ENCODE assay signal across 18 cellular contexts in genomic region chr18:10404148-10404547, GRCh38. TPM values are rescaled to one million over a fixed set of nuclear protein-coding genes. Genes with fewer than 3 reads are reported as not detected.
DNase-seq lines count a peak whose midpoint lies in the region; ATAC-seq and TF ChIP-seq lines count a peak whose summit lies in the region.
"Had no signal": no experiment of that assay in that cellular context is flagged by ENCODE, and none has a peak within 500 bp of the region (broad histone marks: within the 10 kb centered on the region; RNA-seq: fewer than 3 reads in every experiment).

No MANE protein-coding gene starts in this region.

- ATAC-seq in lower lobe of right lung = peak; percentile 19 to 38

- 78% methylated on average over 9 of the region's 9 CpGs for WGBS in esophagus muscularis mucosa

- no peak overlapping the region for H3K9ac ChIP-seq in subcutaneous abdominal adipose tissue (ENCODE audit: low read length in 5 of 5)

- TF ChIP-seq EP300 in esophagus muscularis mucosa (IDR thresholded peaks at IDR 0.05) = no peak

- H3K9me3 ChIP-seq in WERI-Rb-1 (ENCODE audit: severe bottlenecking) = no peaks in the 10 kb centered on the region
- H3K9me3 ChIP-seq in esophagus muscularis mucosa = no peaks in the 10 kb centered on the region
- no peaks in the 10 kb centered on the region for H3K9me3 ChIP-seq in lower lobe of right lung
- no peaks in the 10 kb centered on the region for H3K9me3 ChIP-seq in subcutaneous abdominal adipose tissue (ENCODE audit: control insufficient read depth in 5 of 5, low read length in 5 of 5)
- H3K9me3 ChIP-seq: adrenal gland, tibial nerve had no signal

- DNase-seq in WERI-Rb-1 (no peak), esophagus muscularis mucosa (ENCODE audit: extremely low spot score) (no peak), lower lobe of right lung (no peak), T1000 (lab: John Stamatoyannopoulos, UW) (no peak), SW 1271 (lab: John Stamatoyannopoulos, UW) (no peak), kidney tubule cell (ENCODE audit: low spot score) (no peak)
- DNase-seq in stimulated activated naive CD4-positive, alpha-beta T cell (lab: John Stamatoyannopoulos, UW) = no peak
- DNase-seq: activated CD4-positive, alpha-beta T cell treated with anti-CD3 and anti-CD28 coated beads for 48 hours; activated CD8-positive, alpha-beta memory T cell treated with anti-CD3 and anti-CD28 coated beads, Interleukin-2, amount 50 U/mL, for 4 hours; activated effector memory CD4-positive, alpha-beta T cell treated with anti-CD3 and anti-CD28 coated beads, Interleukin-2, amount 50 U/mL, for 16 hours; adrenal gland; CD8-positive, alpha-beta memory T cell; cerebellar nuclear complex; naive B cell; NCI-H187; NCI-H345 had no signal

- H3K27me3 ChIP-seq in WERI-Rb-1 (ENCODE audit: insufficient read depth, low read depth, severe bottlenecking) (no peaks in the 10 kb centered on the region), esophagus muscularis mucosa (peaks cover 0 to 26% (median 0%) of the 10 kb centered on the region in 4 donors), lower lobe of right lung (ENCODE audit: low read depth) (no peaks in the 10 kb centered on the region), subcutaneous abdominal adipose tissue (ENCODE audit: control insufficient read depth in 5 of 5, insufficient read depth in 4 of 5, low read length in 5 of 5) (no peaks in the 10 kb centered on the region)
- H3K27me3 ChIP-seq: adrenal gland, tibial nerve had no signal

- no peak overlapping the region; the same call in 1 of the 2 replicates for H3K4me3 ChIP-seq in WERI-Rb-1 (ENCODE audit: low read depth, low read length)
- no peak overlapping the region for H3K4me3 ChIP-seq in esophagus muscularis mucosa
- no peak overlapping the region for H3K4me3 ChIP-seq in lower lobe of right lung
- H3K4me3 ChIP-seq in subcutaneous abdominal adipose tissue (ENCODE audit: low read depth in 1 of 5, low read length in 5 of 5) = peak overlapping the region in 1 of 5 donors; percentile 29
- H3K4me3 ChIP-seq: adrenal gland had no signal

- H3K36me3 ChIP-seq in WERI-Rb-1 (no peaks in the 10 kb centered on the region), esophagus muscularis mucosa (no peaks in the 10 kb centered on the region), lower lobe of right lung (no peaks in the 10 kb centered on the region), subcutaneous abdominal adipose tissue (ENCODE audit: control insufficient read depth in 5 of 5, insufficient read depth in 5 of 5, low read length in 5 of 5) (no peaks in the 10 kb centered on the region)
- H3K36me3 ChIP-seq: adrenal gland, tibial nerve had no signal

- intact Hi-C loops in esophagus muscularis mucosa (cut with DNase I) = no loop called here
- intact Hi-C loops in lower lobe of right lung (cut with DNase I) = no loop called here

- H3K4me1 ChIP-seq in esophagus muscularis mucosa (peaks cover 0 to 10% (median 4%) of the 10 kb centered on the region in 4 donors), lower lobe of right lung (peaks cover 38% of the 10 kb centered on the region), subcutaneous abdominal adipose tissue (ENCODE audit: control insufficient read depth in 5 of 5, insufficient read depth in 5 of 5, low read length in 5 of 5) (peaks cover 0 to 19% (median 5%) of the 10 kb centered on the region in 5 donors)
- H3K4me1 ChIP-seq: adrenal gland had no signal

- no peak for TF ChIP-seq CTCF in WERI-Rb-1 (IDR thresholded peaks at IDR 0.05; ENCODE audit: low read depth, low read length)
- no peak for TF ChIP-seq CTCF in esophagus muscularis mucosa (IDR thresholded peaks at IDR 0.05)
- TF ChIP-seq CTCF in lower lobe of right lung (IDR thresholded peaks at IDR 0.05) = no peak

- peak overlapping the region; percentile 70 for H3K27ac ChIP-seq in WERI-Rb-1
- H3K27ac ChIP-seq in esophagus muscularis mucosa (replicated peaks in 1 of 4) = peak overlapping the region in 3 of 4 donors; percentile 31 to 36 (median 35)
- H3K27ac ChIP-seq in lower lobe of right lung = peak overlapping the region; percentile 29
- H3K27ac ChIP-seq in subcutaneous abdominal adipose tissue (ENCODE audit: low read depth, low read length) = peak overlapping the region; percentile 15
- H3K27ac ChIP-seq: adrenal gland had no signal

- TF ChIP-seq POLR2A in esophagus muscularis mucosa (IDR thresholded peaks at IDR 0.05; ENCODE audit: low read depth) = no peak

RNA-seq across cellular contexts. Expression of gene APCDD1, which starts 50.3 kb away (rescaled TPM):
- 10 to 100 TPM; 30.7 to 51.8 (median 43.4) TPM for total RNA-seq in esophagus muscularis mucosa
- total RNA-seq in lower lobe of right lung = 33.4 TPM
- total RNA-seq: CD8-positive, alpha-beta memory T cell had no signal

Comparison
In these comparisons a context has a peak if more than half of its experiments do, and no peak if none do; other contexts are left out.
1. H3K27ac ChIP-seq: peak in every context shown above with its lines; median percentile 70 in WERI-Rb-1; 35 in esophagus muscularis mucosa; 29 in lower lobe of right lung; 15 in subcutaneous abdominal adipose tissue.